Comparison of ENCODE assay signal across 10 cellular contexts in the genomic region with DNA sequence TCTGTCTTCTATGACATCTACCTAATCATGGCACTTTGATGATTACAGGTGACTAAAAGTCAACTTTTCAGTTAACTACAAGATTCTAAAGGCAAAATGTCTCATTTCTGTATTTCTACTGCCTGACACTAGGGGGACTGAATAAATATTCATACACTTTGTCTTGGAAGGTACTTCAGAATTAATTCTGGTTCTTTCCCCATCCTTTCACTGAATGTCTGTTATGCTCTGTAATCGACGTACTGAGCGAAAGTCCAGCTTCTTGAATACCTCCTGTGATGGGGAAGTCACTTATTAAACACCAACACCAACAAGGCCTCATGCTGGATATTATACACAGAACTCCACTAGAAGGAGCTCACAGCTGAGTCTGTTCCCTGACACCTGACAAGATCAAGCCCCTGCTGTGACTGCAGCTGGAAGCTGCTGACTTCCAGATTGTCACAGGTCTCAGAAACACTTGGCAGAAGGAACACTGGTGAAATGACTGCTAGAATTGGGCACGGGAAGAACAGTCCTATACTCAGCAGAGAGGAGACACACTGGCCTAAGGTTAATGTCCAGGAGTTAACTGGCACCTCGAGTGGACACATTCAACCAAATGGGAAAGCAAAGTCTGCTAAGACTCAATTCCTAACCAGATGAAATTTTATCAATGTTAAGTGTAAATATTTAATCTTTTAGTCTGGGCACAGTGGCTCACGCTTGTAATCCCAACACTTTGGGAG. TPM values are rescaled to one million over a fixed set of nuclear protein-coding genes. Genes with fewer than 3 reads are reported as not detected.
DNase-seq lines count a peak whose midpoint lies in the region; ATAC-seq, FAIRE-seq and TF ChIP-seq lines count a peak whose summit lies in the region.
"Had no signal": no experiment of that assay in that cellular context is flagged by ENCODE, and none has a peak within 500 bp of the region (broad histone marks: within the 10 kb centered on the region; RNA-seq: fewer than 3 reads in every experiment).

No MANE protein-coding gene starts in this region.

- DNase-seq in DND-41, result no peak
- peak; percentile 53 for DNase-seq in Karpas-422
- no peak for DNase-seq in brain microvascular endothelial cell
- no peak for DNase-seq in T-helper 1 cell
- DNase-seq in GM19239 (ENCODE audit: insufficient read length, low spot score), result no peak
- DNase-seq: activated naive CD4-positive, alpha-beta T cell treated with anti-CD3 and anti-CD28 coated beads for 36 hours; hippocampal formation had no signal

- peaks cover 6% of the 10 kb centered on the region for H4K20me1 ChIP-seq in DND-41 (ENCODE audit: insufficient read depth, low read length)
- H4K20me1 ChIP-seq in Karpas-422 (ENCODE audit: insufficient read depth, low read depth, low read length), result no peaks in the 10 kb centered on the region

- ATAC-seq in DND-41 (ENCODE audit: insufficient read depth, low read depth) (no peak), HG03520 (IDR thresholded peaks at IDR 0.05; ENCODE audit: unreplicated experiment) (no peak), HG02852 (IDR thresholded peaks at IDR 0.05; ENCODE audit: unreplicated experiment) (no peak)

- H3K79me2 ChIP-seq in DND-41 (ENCODE audit: insufficient read depth, low read length), result peaks cover 2% of the 10 kb centered on the region; the same call in 1 of the 2 replicates
- no peaks in the 10 kb centered on the region for H3K79me2 ChIP-seq in Karpas-422 (ENCODE audit: low read length)

- peaks cover 72% of the 10 kb centered on the region for H3K36me3 ChIP-seq in DND-41 (ENCODE audit: insufficient read depth, low read length)
- 0 out of 2 replicates have a peak, but pooled peaks cover under 1% of the 10 kb centered on the region for H3K36me3 ChIP-seq in Karpas-422 (ENCODE audit: insufficient read depth, low read length)
- peaks cover 2% of the 10 kb centered on the region for H3K36me3 ChIP-seq in brain microvascular endothelial cell (replicated peaks)
- peaks cover 0 to 3% (median 1%) of the 10 kb centered on the region in 4 donors for H3K36me3 ChIP-seq in liver (ENCODE audit: control insufficient read depth in 4 of 4, insufficient read depth in 3 of 4, low read depth in 1 of 4, low read length in 3 of 4)

- 44% methylated on average over 6 of the region's 6 CpGs for WGBS in liver

- H3K27ac ChIP-seq in DND-41 (ENCODE audit: low read length) (no peak overlapping the region), Karpas-422 (ENCODE audit: low read length) (no peak overlapping the region), brain microvascular endothelial cell (no peak overlapping the region), liver (ENCODE audit: low read depth in 1 of 2, low read length in 2 of 2) (peak overlapping the region in 1 of 2 donors; percentile 26)

- H3K9me3 ChIP-seq in DND-41 (ENCODE audit: insufficient read depth, low read length, severe bottlenecking), result no peaks in the 10 kb centered on the region
- no peaks in the 10 kb centered on the region for H3K9me3 ChIP-seq in Karpas-422 (ENCODE audit: low read length)
- H3K9me3 ChIP-seq in liver (ENCODE audit: control insufficient read depth in 4 of 4, low read length in 3 of 4), result no peaks in the 10 kb centered on the region

- peak; percentile 24 to 46 for TF ChIP-seq RAD21 in liver (IDR thresholded peaks at IDR 0.05)

- H3K4me2 ChIP-seq in DND-41 (ENCODE audit: insufficient read depth, low read length), result no peak overlapping the region
- H3K4me2 ChIP-seq in Karpas-422 (ENCODE audit: low read depth, low read length, poor library complexity, severe bottlenecking), result no peak overlapping the region

- FAIRE-seq in GM19239 (lab: Jason Lieb, UNC), result no peak

- no peak overlapping the region for H3K4me3 ChIP-seq in DND-41 (ENCODE audit: low read depth in 1 of 2, low read length in 2 of 2)
- no peak overlapping the region for H3K4me3 ChIP-seq in Karpas-422 (ENCODE audit: low read length)
- no peak overlapping the region for H3K4me3 ChIP-seq in brain microvascular endothelial cell (ENCODE audit: low read depth, low read length)
- no peak overlapping the region for H3K4me3 ChIP-seq in liver (ENCODE audit: low read depth in 1 of 3, low read length in 3 of 3)

- in situ Hi-C loops in brain microvascular endothelial cell (cut with HindIII; ENCODE audit: low pct_ligation_motif_present, low sequenced_read_pairs), result no loop called here

- TF ChIP-seq CTCF in DND-41 (IDR thresholded peaks at IDR 0.05; ENCODE audit: borderline replicate concordance, extremely low read depth, low read length, poor library complexity, severe bottlenecking) (peak; percentile 46), brain microvascular endothelial cell (IDR thresholded peaks at IDR 0.05; ENCODE audit: low read depth, low read length, missing control alignments) (peak; percentile 42), liver (IDR thresholded peaks at IDR 0.05; ENCODE audit: low read depth, low read length, missing input control) (peak; percentile 22)

- H3K4me1 ChIP-seq in DND-41 (ENCODE audit: insufficient read depth, low read length), result no peaks in the 10 kb centered on the region
- no peaks in the 10 kb centered on the region for H3K4me1 ChIP-seq in Karpas-422 (ENCODE audit: low read length)
- H3K4me1 ChIP-seq in liver (ENCODE audit: control insufficient read depth in 4 of 4, insufficient read depth in 4 of 4, low read length in 3 of 4), result peaks cover 4 to 28% (median 24%) of the 10 kb centered on the region in 4 donors

- no peaks in the 10 kb centered on the region for H3K27me3 ChIP-seq in DND-41 (ENCODE audit: insufficient read depth, low read length, poor library complexity)
- H3K27me3 ChIP-seq in Karpas-422 (ENCODE audit: low read length), result no peaks in the 10 kb centered on the region
- no peaks in the 10 kb centered on the region for H3K27me3 ChIP-seq in brain microvascular endothelial cell (replicated peaks)
- H3K27me3 ChIP-seq in liver (ENCODE audit: control insufficient read depth in 4 of 4, insufficient read depth in 4 of 4, low read length in 3 of 4), result no peaks in the 10 kb centered on the region

- H3K9ac ChIP-seq in DND-41 (ENCODE audit: low read depth, low read length) (no peak overlapping the region), Karpas-422 (ENCODE audit: low read length) (no peak overlapping the region), liver (ENCODE audit: low read depth in 1 of 2, low read length in 2 of 2) (peak overlapping the region in 1 of 2 donors; percentile 18)

- no peak overlapping the region for H2AFZ ChIP-seq in DND-41 (ENCODE audit: low read depth, low read length)
- no peak overlapping the region for H2AFZ ChIP-seq in Karpas-422 (ENCODE audit: low read length)

- no peaks in the 10 kb centered on the region for H3K9me2 ChIP-seq in Karpas-422 (replicated peaks; ENCODE audit: insufficient read depth, low read length)

TF ChIP-seq in liver, 16 proteins besides CTCF, POLR2A, EP300 and RAD21 (continues in another document):
- TF ChIP-seq YY1 (IDR thresholded peaks at IDR 0.05) (peak; percentile 70), JUND (IDR thresholded peaks at IDR 0.05) (peak; percentile 34 to 54), HNF4A (conservative IDR thresholded peaks at IDR 0.05) (peak; percentile 74 to 86), SP1 (IDR thresholded peaks at IDR 0.05) (peak; percentile 45), FOXA1 (IDR thresholded peaks at IDR 0.05) (no peak), RXRA (IDR thresholded peaks at IDR 0.05) (peak; percentile 82 to 95), HNF4G (IDR thresholded peaks at IDR 0.05) (no peak), NR2F2 (IDR thresholded peaks at IDR 0.05) (no peak), EGR1 (IDR thresholded peaks at IDR 0.05; ENCODE audit: low read depth in 2 of 2) (peak in 1 of 2 donors; percentile 18)
- TF ChIP-seq, protein P1, sequence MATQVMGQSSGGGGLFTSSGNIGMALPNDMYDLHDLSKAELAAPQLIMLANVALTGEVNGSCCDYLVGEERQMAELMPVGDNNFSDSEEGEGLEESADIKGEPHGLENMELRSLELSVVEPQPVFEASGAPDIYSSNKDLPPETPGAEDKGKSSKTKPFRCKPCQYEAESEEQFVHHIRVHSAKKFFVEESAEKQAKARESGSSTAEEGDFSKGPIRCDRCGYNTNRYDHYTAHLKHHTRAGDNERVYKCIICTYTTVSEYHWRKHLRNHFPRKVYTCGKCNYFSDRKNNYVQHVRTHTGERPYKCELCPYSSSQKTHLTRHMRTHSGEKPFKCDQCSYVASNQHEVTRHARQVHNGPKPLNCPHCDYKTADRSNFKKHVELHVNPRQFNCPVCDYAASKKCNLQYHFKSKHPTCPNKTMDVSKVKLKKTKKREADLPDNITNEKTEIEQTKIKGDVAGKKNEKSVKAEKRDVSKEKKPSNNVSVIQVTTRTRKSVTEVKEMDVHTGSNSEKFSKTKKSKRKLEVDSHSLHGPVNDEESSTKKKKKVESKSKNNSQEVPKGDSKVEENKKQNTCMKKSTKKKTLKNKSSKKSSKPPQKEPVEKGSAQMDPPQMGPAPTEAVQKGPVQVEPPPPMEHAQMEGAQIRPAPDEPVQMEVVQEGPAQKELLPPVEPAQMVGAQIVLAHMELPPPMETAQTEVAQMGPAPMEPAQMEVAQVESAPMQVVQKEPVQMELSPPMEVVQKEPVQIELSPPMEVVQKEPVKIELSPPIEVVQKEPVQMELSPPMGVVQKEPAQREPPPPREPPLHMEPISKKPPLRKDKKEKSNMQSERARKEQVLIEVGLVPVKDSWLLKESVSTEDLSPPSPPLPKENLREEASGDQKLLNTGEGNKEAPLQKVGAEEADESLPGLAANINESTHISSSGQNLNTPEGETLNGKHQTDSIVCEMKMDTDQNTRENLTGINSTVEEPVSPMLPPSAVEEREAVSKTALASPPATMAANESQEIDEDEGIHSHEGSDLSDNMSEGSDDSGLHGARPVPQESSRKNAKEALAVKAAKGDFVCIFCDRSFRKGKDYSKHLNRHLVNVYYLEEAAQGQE (IDR thresholded peaks at IDR 0.05), result no peak

RNA-seq across cellular contexts. Expression of a gene that starts 31.9 kb away (rescaled TPM):
- total RNA-seq in Karpas-422 (2014; rRNA removed; shearing (Covaris generic); ENCODE audit: low replicate concordance), result 38.5 and 38.9 TPM in 2 replicates
- 10 to 100 TPM; 26.2 to 28.3 TPM for total RNA-seq in liver
- polyA plus RNA-seq in liver, result 10 to 100 TPM; 56.7 to 98.4 TPM

RNA-seq across cellular contexts. Expression of a gene that starts 32.2 kb away (rescaled TPM):
- 24.4 and 80.4 TPM in 2 replicates for total RNA-seq in Karpas-422 (2014; rRNA removed; shearing (Covaris generic); ENCODE audit: low replicate concordance)
- total RNA-seq in liver, result 10 to 100 TPM in 1 of 2 donors, 1 to 10 TPM in 1; 9.9 to 30.8 TPM
- 1 to 10 TPM; 1.8 to 5.9 TPM for polyA plus RNA-seq in liver
